1 cellular context compared by ENCODE assay signal in the genomic region with DNA sequence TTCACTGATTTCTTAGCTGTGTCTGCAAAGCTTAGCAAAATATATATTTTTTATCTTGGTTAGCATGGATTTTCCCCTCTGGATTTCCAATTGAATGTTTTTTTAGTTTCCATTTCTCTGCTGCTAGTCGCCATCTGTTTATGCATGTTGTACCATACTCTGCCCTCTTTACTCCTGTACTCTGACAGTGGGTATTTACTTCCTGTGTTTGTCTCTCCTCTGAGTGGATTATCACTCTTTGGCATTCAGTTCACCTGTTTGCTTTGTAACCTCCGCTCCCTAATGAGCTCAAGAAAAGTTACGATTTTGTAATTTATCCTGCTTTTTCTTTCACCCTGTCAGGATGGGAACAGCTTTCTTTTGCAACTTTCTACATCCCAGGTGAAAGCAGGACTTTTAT.
TF ChIP-seq lines count a peak whose summit lies in the region.

No MANE protein-coding gene starts in this region.

TF ChIP-seq in HepG2, 621 proteins besides CTCF, POLR2A, EP300 and RAD21:
- TF ChIP-seq GABPA (IDR thresholded peaks at IDR 0.05; ENCODE audit: low read depth, low read length): no peak
- 0 out of 2 replicates have a peak, but pooled peaks have one; percentile 18 for TF ChIP-seq GABPA (CRISPR knock-in tag; IDR thresholded peaks at IDR 0.05; ENCODE audit: low read depth)
- peak; percentile 37; the same call in 1 of the 2 replicates for TF ChIP-seq POGZ (CRISPR knock-in tag; IDR thresholded peaks at IDR 0.05)
- TF ChIP-seq ZNF644 (CRISPR knock-in tag; IDR thresholded peaks at IDR 0.05; ENCODE audit: low read depth): 0 out of 2 replicates have a peak, but pooled peaks have one; percentile 13
- TF ChIP-seq ZGPAT (CRISPR knock-in tag; IDR thresholded peaks at IDR 0.05): no peak
- TF ChIP-seq ZNF44 (CRISPR knock-in tag; IDR thresholded peaks at IDR 0.05): no peak
- TF ChIP-seq FOXP1 (IDR thresholded peaks at IDR 0.05): no peak
- TF ChIP-seq FOXP1 (CRISPR knock-in tag; IDR thresholded peaks at IDR 0.05): peak; percentile 62
- TF ChIP-seq, protein P1, sequence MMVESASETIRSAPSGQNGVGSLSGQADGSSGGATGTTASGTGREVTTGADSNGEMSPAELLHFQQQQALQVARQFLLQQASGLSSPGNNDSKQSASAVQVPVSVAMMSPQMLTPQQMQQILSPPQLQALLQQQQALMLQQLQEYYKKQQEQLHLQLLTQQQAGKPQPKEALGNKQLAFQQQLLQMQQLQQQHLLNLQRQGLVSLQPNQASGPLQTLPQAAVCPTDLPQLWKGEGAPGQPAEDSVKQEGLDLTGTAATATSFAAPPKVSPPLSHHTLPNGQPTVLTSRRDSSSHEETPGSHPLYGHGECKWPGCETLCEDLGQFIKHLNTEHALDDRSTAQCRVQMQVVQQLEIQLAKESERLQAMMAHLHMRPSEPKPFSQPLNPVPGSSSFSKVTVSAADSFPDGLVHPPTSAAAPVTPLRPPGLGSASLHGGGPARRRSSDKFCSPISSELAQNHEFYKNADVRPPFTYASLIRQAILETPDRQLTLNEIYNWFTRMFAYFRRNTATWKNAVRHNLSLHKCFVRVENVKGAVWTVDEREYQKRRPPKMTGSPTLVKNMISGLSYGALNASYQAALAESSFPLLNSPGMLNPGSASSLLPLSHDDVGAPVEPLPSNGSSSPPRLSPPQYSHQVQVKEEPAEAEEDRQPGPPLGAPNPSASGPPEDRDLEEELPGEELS (CRISPR knock-in tag; IDR thresholded peaks at IDR 0.05): 0 out of 2 replicates have a peak, but pooled peaks have one; percentile 24
- TF ChIP-seq, protein P2, sequence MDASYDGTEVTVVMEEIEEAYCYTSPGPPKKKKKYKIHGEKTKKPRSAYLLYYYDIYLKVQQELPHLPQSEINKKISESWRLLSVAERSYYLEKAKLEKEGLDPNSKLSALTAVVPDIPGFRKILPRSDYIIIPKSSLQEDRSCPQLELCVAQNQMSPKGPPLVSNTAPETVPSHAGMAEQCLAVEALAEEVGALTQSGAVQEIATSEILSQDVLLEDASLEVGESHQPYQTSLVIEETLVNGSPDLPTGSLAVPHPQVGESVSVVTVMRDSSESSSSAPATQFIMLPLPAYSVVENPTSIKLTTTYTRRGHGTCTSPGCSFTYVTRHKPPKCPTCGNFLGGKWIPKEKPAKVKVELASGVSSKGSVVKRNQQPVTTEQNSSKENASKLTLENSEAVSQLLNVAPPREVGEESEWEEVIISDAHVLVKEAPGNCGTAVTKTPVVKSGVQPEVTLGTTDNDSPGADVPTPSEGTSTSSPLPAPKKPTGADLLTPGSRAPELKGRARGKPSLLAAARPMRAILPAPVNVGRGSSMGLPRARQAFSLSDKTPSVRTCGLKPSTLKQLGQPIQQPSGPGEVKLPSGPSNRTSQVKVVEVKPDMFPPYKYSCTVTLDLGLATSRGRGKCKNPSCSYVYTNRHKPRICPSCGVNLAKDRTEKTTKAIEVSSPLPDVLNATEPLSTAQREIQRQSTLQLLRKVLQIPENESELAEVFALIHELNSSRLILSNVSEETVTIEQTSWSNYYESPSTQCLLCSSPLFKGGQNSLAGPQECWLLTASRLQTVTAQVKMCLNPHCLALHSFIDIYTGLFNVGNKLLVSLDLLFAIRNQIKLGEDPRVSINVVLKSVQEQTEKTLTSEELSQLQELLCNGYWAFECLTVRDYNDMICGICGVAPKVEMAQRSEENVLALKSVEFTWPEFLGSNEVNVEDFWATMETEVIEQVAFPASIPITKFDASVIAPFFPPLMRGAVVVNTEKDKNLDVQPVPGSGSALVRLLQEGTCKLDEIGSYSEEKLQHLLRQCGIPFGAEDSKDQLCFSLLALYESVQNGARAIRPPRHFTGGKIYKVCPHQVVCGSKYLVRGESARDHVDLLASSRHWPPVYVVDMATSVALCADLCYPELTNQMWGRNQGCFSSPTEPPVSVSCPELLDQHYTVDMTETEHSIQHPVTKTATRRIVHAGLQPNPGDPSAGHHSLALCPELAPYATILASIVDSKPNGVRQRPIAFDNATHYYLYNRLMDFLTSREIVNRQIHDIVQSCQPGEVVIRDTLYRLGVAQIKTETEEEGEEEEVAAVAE (CRISPR knock-in tag; IDR thresholded peaks at IDR 0.05; ENCODE audit: borderline replicate concordance): no peak
- peak; percentile 93 for TF ChIP-seq HOMEZ (CRISPR knock-in tag; IDR thresholded peaks at IDR 0.05; ENCODE audit: low read depth)
- TF ChIP-seq SALL2 (CRISPR knock-in tag; IDR thresholded peaks at IDR 0.05): no peak
- no peak for TF ChIP-seq SOX13 (IDR thresholded peaks at IDR 0.05)
- 0 out of 4 replicates have a peak, but pooled peaks of 1 of the 2 experiments have one; percentile 14 for TF ChIP-seq SOX13 (CRISPR knock-in tag; conservative IDR thresholded peaks at IDR 0.05 in 1 of 2, IDR thresholded peaks at IDR 0.05 in 1 of 2)
- TF ChIP-seq ZMYM4 (CRISPR knock-in tag; IDR thresholded peaks at IDR 0.05): 0 out of 2 replicates have a peak, but pooled peaks have one; percentile 32
- TF ChIP-seq SOX5 (CRISPR knock-in tag; IDR thresholded peaks at IDR 0.05; ENCODE audit: borderline replicate concordance): 0 out of 2 replicates have a peak, but pooled peaks have one; percentile 10
- 0 out of 2 replicates have a peak, but pooled peaks have one; percentile 24 for TF ChIP-seq ELF1 (CRISPR knock-in tag; IDR thresholded peaks at IDR 0.05)
